In genomic region chr1:21902378-21903012, GRCh38 we compare ENCODE assay signal across 1 cellular context.
TF ChIP-seq lines count a peak whose summit lies in the region.

No MANE protein-coding gene starts in this region.

TF ChIP-seq in K562, 482 proteins besides CTCF, POLR2A, EP300 and RAD21 (continued from another document and continues in another):
- TF ChIP-seq ZNF407 (IDR thresholded peaks at IDR 0.05; ENCODE audit: low read depth) (no peak), CHD4 (IDR thresholded peaks at IDR 0.05; ENCODE audit: insufficient read depth, insufficient replicate concordance, low read depth, low read length, poor library complexity, severe bottlenecking) (peak; percentile 34), ZNF12 (CRISPR knock-in tag; IDR thresholded peaks at IDR 0.05) (peak; percentile 60; the same call in 1 of the 2 replicates), RFX5 (IDR thresholded peaks at IDR 0.05; ENCODE audit: low read depth, low read length) (no peak), BHLHE40 (IDR thresholded peaks at IDR 0.05; ENCODE audit: low read length) (peak; percentile 37; the same call in 1 of the 2 replicates), XRCC3 (IDR thresholded peaks at IDR 0.05) (no peak), ZNF586 (CRISPR knock-in tag; conservative IDR thresholded peaks at IDR 0.05) (no peak), RERE (CRISPR knock-in tag; IDR thresholded peaks at IDR 0.05; ENCODE audit: borderline replicate concordance) (no peak), STAT5B (CRISPR knock-in tag; IDR thresholded peaks at IDR 0.05) (no peak), RBM15 (IDR thresholded peaks at IDR 0.05; ENCODE audit: insufficient read depth, low read length) (no peak), ZNF3 (CRISPR knock-in tag; IDR thresholded peaks at IDR 0.05) (no peak), RCOR1 (IDR thresholded peaks at IDR 0.05; ENCODE audit: borderline replicate concordance in 1 of 2, low read depth in 2 of 2, low read length in 2 of 2) (peak; percentile 34 to 89; a peak in 3 of 4 replicates), ZNF316 (IDR thresholded peaks at IDR 0.05) (no peak), NCOA2 (IDR thresholded peaks at IDR 0.05; ENCODE audit: partially characterized antibody in 2 of 2) (no peak), HMGXB4 (CRISPR knock-in tag; IDR thresholded peaks at IDR 0.05) (0 out of 2 replicates have a peak, but pooled peaks have one; percentile 33), RB1 (IDR thresholded peaks at IDR 0.05; ENCODE audit: low read depth) (no peak), REST (CRISPR knock-in tag; IDR thresholded peaks at IDR 0.05; ENCODE audit: low read depth) (no peak), ZBTB17 (CRISPR knock-in tag; IDR thresholded peaks at IDR 0.05) (no peak), HDAC1 (IDR thresholded peaks at IDR 0.05) (peak; percentile 38 to 40; a peak in 1 of 4 replicates), BRD9 (IDR thresholded peaks at IDR 0.05; ENCODE audit: low read depth, partially characterized antibody) (peak; percentile 79), RBM25 (IDR thresholded peaks at IDR 0.05; ENCODE audit: low read depth, low read length, severe bottlenecking) (peak; percentile 98), NFYB (IDR thresholded peaks at IDR 0.05; ENCODE audit: extremely low read depth, insufficient read length) (no peak), NR2F6 (CRISPR knock-in tag; IDR thresholded peaks at IDR 0.05) (no peak), TCF7 (IDR thresholded peaks at IDR 0.05; ENCODE audit: borderline replicate concordance) (no peak), FOS (IDR thresholded peaks at IDR 0.05; ENCODE audit: extremely low read depth, insufficient read length) (no peak), ZNF518B (CRISPR knock-in tag; IDR thresholded peaks at IDR 0.05) (no peak), BDP1 (IDR thresholded peaks at IDR 0.05; ENCODE audit: insufficient read depth, insufficient read length) (no peak), KDM1A (IDR thresholded peaks at IDR 0.05) (peak; percentile 82 to 95), TCF7L2 (IDR thresholded peaks at IDR 0.05; ENCODE audit: low read depth, low read length) (no peak), POLR2H (tag; IDR thresholded peaks at IDR 0.05; ENCODE audit: low read depth) (no peak), ZFX (CRISPR knock-in tag; IDR thresholded peaks at IDR 0.05) (peak; percentile 34; the same call in 1 of the 2 replicates), C11orf30 (IDR thresholded peaks at IDR 0.05; ENCODE audit: low read depth) (no peak), ZNF184 (CRISPR knock-in tag; IDR thresholded peaks at IDR 0.05) (no peak), POLR2B (IDR thresholded peaks at IDR 0.05; ENCODE audit: low read depth, partially characterized antibody) (no peak), ZFP36 (IDR thresholded peaks at IDR 0.05; ENCODE audit: low read depth, low read length, partially characterized antibody) (peak; percentile 97), CREB3L1 (IDR thresholded peaks at IDR 0.05; ENCODE audit: borderline replicate concordance, low read depth) (no peak; the same call in 1 of the 2 replicates)
